Comparison of ENCODE assay signal across 12 cellular contexts in the genomic region with DNA sequence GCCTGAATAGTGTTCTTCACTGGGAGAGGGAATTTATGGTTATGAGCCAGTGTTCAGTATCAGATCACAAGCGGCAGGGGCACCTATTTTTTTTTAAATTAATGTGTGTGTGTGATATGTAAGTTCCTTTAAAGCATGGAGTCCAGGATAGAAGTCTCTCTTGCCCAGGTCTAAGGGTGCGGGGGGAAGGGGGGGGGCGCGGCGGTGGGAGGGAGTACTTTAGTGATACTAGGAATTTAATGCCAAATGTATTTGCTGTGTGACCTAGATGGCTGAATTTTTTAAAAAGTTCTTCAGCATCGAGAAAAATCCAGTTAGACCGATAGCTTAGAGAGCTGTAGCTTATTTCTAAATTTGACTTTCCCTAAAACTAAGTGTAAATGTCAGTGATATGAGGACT. TPM values are rescaled to one million over a fixed set of nuclear protein-coding genes. Genes with fewer than 3 reads are reported as not detected.
DNase-seq lines count a peak whose midpoint lies in the region; ATAC-seq, FAIRE-seq and TF ChIP-seq lines count a peak whose summit lies in the region.
"Had no signal": no experiment of that assay in that cellular context is flagged by ENCODE, and none has a peak within 500 bp of the region (broad histone marks: within the 10 kb centered on the region; RNA-seq: fewer than 3 reads in every experiment).

No MANE protein-coding gene starts in this region.

- H3K27me3 ChIP-seq in heart left ventricle, result no peaks in the 10 kb centered on the region
- no peaks in the 10 kb centered on the region for H3K27me3 ChIP-seq in muscle layer of duodenum (ENCODE audit: low read depth, low read length)
- H3K27me3 ChIP-seq in upper lobe of left lung, result no peaks in the 10 kb centered on the region

- no peak for TF ChIP-seq CTCF in heart left ventricle (IDR thresholded peaks at IDR 0.05)
- TF ChIP-seq CTCF in upper lobe of left lung (IDR thresholded peaks at IDR 0.05), result no peak
- no peak for TF ChIP-seq CTCF in CD14-positive monocyte (IDR thresholded peaks at IDR 0.05)

- H3K36me3 ChIP-seq in heart left ventricle (no peaks in the 10 kb centered on the region), muscle layer of duodenum (ENCODE audit: control insufficient read depth in 1 of 2, insufficient read depth in 2 of 2, low read length in 2 of 2) (peaks cover 0 to 9% of the 10 kb centered on the region in 2 donors), upper lobe of left lung (no peaks in the 10 kb centered on the region)

- DNase-seq in heart left ventricle (no peak), Right ventricle myocardium inferior (ENCODE audit: missing footprints) (no peak), caudate nucleus (lab: John Stamatoyannopoulos, UW) (no peak), upper lobe of left lung (no peak), CD14-positive monocyte (ENCODE audit: low spot score) (no peak), HTR-8/SVneo (ENCODE audit: insufficient read length, low spot score) (no peak), mucosa of gallbladder (ENCODE audit: low spot score) (no peak)
- DNase-seq: cerebellar nuclear complex, HCEC 1CT, NCI-H774, T-helper 2 cell had no signal

- peak overlapping the region in 6 of 12 donors; percentile 76 to 89 (median 84) for H3K4me3 ChIP-seq in heart left ventricle
- H3K4me3 ChIP-seq in muscle layer of duodenum (ENCODE audit: low read depth in 1 of 2, low read length in 2 of 2), result no peak overlapping the region
- peak overlapping the region in 1 of 4 donors; percentile 60 for H3K4me3 ChIP-seq in upper lobe of left lung

- H3K9me3 ChIP-seq in heart left ventricle (no peaks in the 10 kb centered on the region), muscle layer of duodenum (ENCODE audit: control insufficient read depth in 1 of 2, low read length in 2 of 2) (no peaks in the 10 kb centered on the region), upper lobe of left lung (no peaks in the 10 kb centered on the region)

- no peak overlapping the region for H3K27ac Mint-ChIP-seq in CD14-positive monocyte

- no peak for FAIRE-seq in HTR-8/SVneo (lab: Jason Lieb, UNC)

- no peak for TF ChIP-seq EP300 in upper lobe of left lung (IDR thresholded peaks at IDR 0.05)

- intact Hi-C loops in heart left ventricle (cut with DNase I) (loop anchor here in 1 of 10 donors (2.0 kb wide), 1 partner anchor 16 kb away; no protein-coding TSS in a partner anchor), Right ventricle myocardium inferior (cut with DNase I) (no loop called here), CD14-positive monocyte (cut with micrococcal nuclease) (no loop called here)

- H3K9me3 Mint-ChIP-seq in CD14-positive monocyte, result no peaks in the 10 kb centered on the region

- H3K36me3 Mint-ChIP-seq in CD14-positive monocyte, result peaks cover 0 to 9% of the 10 kb centered on the region in 2 donors

- ATAC-seq in heart left ventricle (no peak), Right ventricle myocardium inferior (no peak), upper lobe of left lung (ENCODE audit: low FRiP score in 2 of 2) (no peak)

- H3K27ac ChIP-seq in heart left ventricle (peak overlapping the region in 11 of 12 donors; percentile 90 to 99 (median 96)), caudate nucleus (ENCODE audit: low read depth, low read length) (peak overlapping the region; percentile 97), muscle layer of duodenum (ENCODE audit: low read length) (peak overlapping the region; percentile 98), upper lobe of left lung (peak overlapping the region; percentile 97 to 100 (median 98))

- H3K4me1 Mint-ChIP-seq in CD14-positive monocyte, result peaks cover 41% of the 10 kb centered on the region

- H3K4me3 Mint-ChIP-seq in CD14-positive monocyte, result peak overlapping the region in 1 of 2 donors; percentile 97

- H3K4me1 ChIP-seq in heart left ventricle (peaks cover 0 to 63% (median 25%) of the 10 kb centered on the region in 12 donors), muscle layer of duodenum (ENCODE audit: control insufficient read depth in 1 of 2, insufficient read depth in 2 of 2, low read length in 2 of 2) (peaks cover 0 to 24% of the 10 kb centered on the region in 2 donors), upper lobe of left lung (peaks cover 36 to 69% (median 58%) of the 10 kb centered on the region in 4 donors)

- 83 to 90% (median 85%) methylated on average over 7 of the region's 7 CpGs for WGBS in heart left ventricle, 4 donors
- WGBS in upper lobe of left lung, 2 donors, result 75 to 85% methylated on average over 7 of the region's 7 CpGs

- no peak for TF ChIP-seq POLR2A in heart left ventricle (IDR thresholded peaks at IDR 0.05)
- TF ChIP-seq POLR2A in upper lobe of left lung (IDR thresholded peaks at IDR 0.05), result no peak

- H3K27me3 Mint-ChIP-seq in CD14-positive monocyte (ENCODE audit: low read depth in 3 of 3), result peaks cover 7 to 17% (median 13%) of the 10 kb centered on the region in 3 donors

RNA-seq across cellular contexts. Expression of a gene that starts 1.5 kb away (rescaled TPM):
- total RNA-seq in heart left ventricle (10 to 100 TPM; 10.9 to 35.3 (median 19.3) TPM), Right ventricle myocardium inferior (23.0 TPM), upper lobe of left lung (10 to 100 TPM; 37.6 to 99.5 (median 79.7) TPM), mucosa of gallbladder (43.2 TPM)
- polyA plus RNA-seq in heart left ventricle (1 to 10 TPM; 7.0 to 7.3 TPM), CD14-positive monocyte (10 to 100 TPM in 1 of 2 donors, 1 to 10 TPM in 1; 8.3 to 10.1 TPM)
